16 cellular contexts compared by ENCODE assay signal in genomic region chr5:68320094-68320986, GRCh38.
DNase-seq lines count a peak whose midpoint lies in the region; ATAC-seq and TF ChIP-seq lines count a peak whose summit lies in the region.
"Had no signal": no experiment of that assay in that cellular context is flagged by ENCODE, and none has a peak within 500 bp of the region (broad histone marks: within the 10 kb centered on the region; RNA-seq: fewer than 3 reads in every experiment).

No MANE protein-coding gene starts in this region.

- dilution Hi-C loops in IMR-90 (cut with HindIII; ENCODE audit: low sequenced_read_pairs, unreplicated experiment) = no loop called here

- no peaks in the 10 kb centered on the region; the same call in 1 of the 2 replicates for H3K9me3 ChIP-seq in IMR-90 (ENCODE audit: control insufficient read depth, insufficient read depth, low read length)
- H3K9me3 ChIP-seq in colonic mucosa = no peaks in the 10 kb centered on the region
- H3K9me3 ChIP-seq in mesodermal cell (ENCODE audit: control insufficient read depth, low read length) = no peaks in the 10 kb centered on the region
- H3K9me3 ChIP-seq: SJCRH30, vagina had no signal

- no peak overlapping the region for H3K9ac ChIP-seq in IMR-90 (ENCODE audit: low read depth, low read length)
- no peak overlapping the region for H3K9ac ChIP-seq in colonic mucosa (ENCODE audit: low read depth in 2 of 2, low read length in 2 of 2)

- peak overlapping the region; percentile 3; the same call in 1 of the 2 replicates for H2AK5ac ChIP-seq in IMR-90 (ENCODE audit: low read depth, low read length)

- H3K27ac ChIP-seq in IMR-90 (ENCODE audit: insufficient read depth, low read length) (no peak overlapping the region), colonic mucosa (peak overlapping the region; percentile 36), mesodermal cell (ENCODE audit: low read depth, low read length, severe bottlenecking) (peak overlapping the region; percentile 3)
- H3K27ac ChIP-seq: SJCRH30, vagina had no signal

- H2BK5ac ChIP-seq in IMR-90 (ENCODE audit: low read depth, low read length, poor library complexity, severe bottlenecking) = no peak overlapping the region

- ATAC-seq in IMR-90 (ENCODE audit: low read depth) = peak; percentile 35

- TF ChIP-seq POLR2A in IMR-90 (IDR thresholded peaks at IDR 0.05; ENCODE audit: low read depth, low read length) = no peak

- H3K79me1 ChIP-seq in IMR-90 (ENCODE audit: low read depth in 1 of 2, low read length in 2 of 2) = no peaks in the 10 kb centered on the region

- peaks cover 3% of the 10 kb centered on the region for H3K9me1 ChIP-seq in IMR-90 (ENCODE audit: insufficient read depth, low read length)

- H2AK9ac ChIP-seq in IMR-90 (replicated peaks; ENCODE audit: low read depth, low read length, poor library complexity) = no peak overlapping the region

- no peak overlapping the region for H4K5ac ChIP-seq in IMR-90 (ENCODE audit: low read depth, low read length)

- no TSS peak for BruUV-seq in IMR-90 (replicated peaks; lab: Mats Ljungman, UMichigan)

- POLR2A ChIA-PET in IMR-90 (lab: Charles Lee; ENCODE audit: unreplicated experiment) = no interaction called here

- in situ Hi-C loops in ACHN (cut with HindIII; ENCODE audit: low pct_ligation_motif_present, low pct_unique_long_range_greater_than_20kb, low sequenced_read_pairs) = no loop called here
- in situ Hi-C loops in IMR-90 (cut with MboI; ENCODE audit: low sequenced_read_pairs) = no loop called here

- no peak for TF ChIP-seq RAD21 in IMR-90 (IDR thresholded peaks at IDR 0.05; ENCODE audit: low read length)

- H2BK15ac ChIP-seq in IMR-90 (ENCODE audit: low read depth, low read length) = peak overlapping the region; percentile 27; the same call in 1 of the 3 replicates

- H3K56ac ChIP-seq in IMR-90 (ENCODE audit: extremely low read depth, insufficient read depth, low read length) = no peak overlapping the region

- no peak overlapping the region for H3K4me3 ChIP-seq in IMR-90 (ENCODE audit: insufficient read depth, low read depth, low read length)
- no peak overlapping the region for H3K4me3 ChIP-seq in colonic mucosa
- no peak overlapping the region for H3K4me3 ChIP-seq in mesodermal cell (ENCODE audit: extremely low read depth, insufficient read depth, low read length, poor library complexity, severe bottlenecking)
- H3K4me3 ChIP-seq: SJCRH30, vagina had no signal

- 83% methylated on average over 1 of the region's 6 CpGs; no CpG with 5 or more reads in 1 of the 2 experiments for WGBS in IMR-90 (ENCODE audit: extremely low coverage in 2 of 2, insufficient read length in 1 of 2), 2 experiments
- 88 to 97% methylated on average over 2 to 4 of the region's 6 CpGs for WGBS in mesodermal cell (ENCODE audit: insufficient coverage in 2 of 2), 2 experiments

- no peak overlapping the region; the same call in 1 of the 2 replicates for H3K4ac ChIP-seq in IMR-90 (ENCODE audit: low read depth, low read length)

- no peak overlapping the region for H2AFZ ChIP-seq in IMR-90 (replicated peaks; ENCODE audit: low read length, poor library complexity)

- H3K4me2 ChIP-seq in IMR-90 (ENCODE audit: low read depth, low read length) = no peak overlapping the region

- peak overlapping the region; percentile 2; the same call in 1 of the 2 replicates for H3K14ac ChIP-seq in IMR-90 (replicated peaks; ENCODE audit: low read depth, low read length)

- H3K36me3 ChIP-seq in IMR-90 (ENCODE audit: control insufficient read depth, insufficient read depth, low read length) = no peaks in the 10 kb centered on the region
- H3K36me3 ChIP-seq in colonic mucosa = no peaks in the 10 kb centered on the region
- no peaks in the 10 kb centered on the region for H3K36me3 ChIP-seq in mesodermal cell (ENCODE audit: control insufficient read depth, insufficient read depth, low read length)
- H3K36me3 ChIP-seq: SJCRH30, vagina had no signal

- H2BK20ac ChIP-seq in IMR-90 (ENCODE audit: low read depth, low read length) = peak overlapping the region; percentile 34; the same call in 1 of the 2 replicates

- CTCF ChIA-PET in IMR-90 (lab: Yijun Ruan, JAX) = interaction anchor here (0.9 to 1.7 kb wide), 2 partner anchors 10 to 34 kb away, joined by 3 to 7 read pairs; no protein-coding TSS in a partner anchor

- H3K23ac ChIP-seq in IMR-90 (ENCODE audit: low read depth, low read length) = no peak overlapping the region

- peak; percentile 75 for DNase-seq in ACHN
- DNase-seq in IMR-90 = no peak
- peak; percentile 68 for DNase-seq in colonic mucosa
- no peak for DNase-seq in GM20000 (ENCODE audit: low spot score)
- DNase-seq in GDM1 (lab: John Stamatoyannopoulos, UW) = no peak
- DNase-seq in activated CD4-positive, alpha-beta T cell treated with anti-CD3 and anti-CD28 coated beads for 1 hour = no peak
- DNase-seq in stimulated activated CD4-positive, alpha-beta T cell treated with anti-CD3 and anti-CD28 coated beads, Interleukin-2, amount 100 ng/mL, for 48 hours = no peak
- DNase-seq: activated CD4-positive, alpha-beta memory T cell treated with anti-CD3 and anti-CD28 coated beads for 36 hours; anterior cingulate cortex; glutamatergic neuron; KG1; NCI-H1417 treated with DMSO at 0.1 percent for 48 hours; SJCRH30; T-helper 9 cell had no signal

- TF ChIP-seq CTCF in IMR-90 (conservative IDR thresholded peaks at IDR 0.05; ENCODE audit: low read depth, low read length) = no peak
- TF ChIP-seq CTCF in colonic mucosa (IDR thresholded peaks at IDR 0.05) = no peak
- TF ChIP-seq CTCF in GM20000 (IDR thresholded peaks at IDR 0.05; ENCODE audit: extremely low read depth, missing control alignments) = no peak

- H4K8ac ChIP-seq in IMR-90 (ENCODE audit: low read depth in 2 of 2, low read length in 2 of 2) = no peak overlapping the region

- H3K4me1 ChIP-seq in IMR-90 (ENCODE audit: control insufficient read depth, insufficient read depth, low read length) (peaks cover 5% of the 10 kb centered on the region; the same call in 1 of the 2 replicates), colonic mucosa (no peaks in the 10 kb centered on the region), mesodermal cell (ENCODE audit: control insufficient read depth, insufficient read depth, low read length, poor library complexity, severe bottlenecking) (peaks cover 8% of the 10 kb centered on the region)
- H3K4me1 ChIP-seq: SJCRH30 had no signal

- 0 out of 2 replicates have a peak overlapping the region, but pooled peaks have one; percentile 5 for H2BK120ac ChIP-seq in IMR-90 (ENCODE audit: low read depth, low read length)

- H4K20me1 ChIP-seq in IMR-90 (ENCODE audit: insufficient read depth, low read length) = no peaks in the 10 kb centered on the region

- no peak overlapping the region for H3K18ac ChIP-seq in IMR-90 (ENCODE audit: low read depth, low read length)

- intact Hi-C loops in IMR-90 (cut with micrococcal nuclease) = no loop called here
- intact Hi-C loops in colonic mucosa (cut with DNase I) = no loop called here

- H3K27me3 ChIP-seq in IMR-90 (ENCODE audit: control insufficient read depth, insufficient read depth, low read length) (no peaks in the 10 kb centered on the region), colonic mucosa (no peaks in the 10 kb centered on the region)
- H3K27me3 ChIP-seq: SJCRH30, vagina had no signal

- 0 out of 2 replicates have a peak overlapping the region, but pooled peaks have one; percentile 1 for H4K91ac ChIP-seq in IMR-90 (ENCODE audit: insufficient read depth, low read depth, low read length)

TF ChIP-seq in IMR-90, 13 proteins besides CTCF, POLR2A, EP300 and RAD21:
- no peak for TF ChIP-seq USF2 (IDR thresholded peaks at IDR 0.05; ENCODE audit: low read depth, low read length)
- TF ChIP-seq SMC3 (IDR thresholded peaks at IDR 0.05; ENCODE audit: low read depth, low read length) = no peak
- no peak for TF ChIP-seq ELK1 (IDR thresholded peaks at IDR 0.05; ENCODE audit: borderline replicate concordance, low read depth, low read length)
- TF ChIP-seq MXI1 (IDR thresholded peaks at IDR 0.05; ENCODE audit: borderline replicate concordance, low read depth, low read length) = no peak
- TF ChIP-seq RCOR1 (IDR thresholded peaks at IDR 0.05; ENCODE audit: insufficient replicate concordance, low read length) = no peak
- TF ChIP-seq FOS (IDR thresholded peaks at IDR 0.05; ENCODE audit: low read depth, low read length) = no peak
- TF ChIP-seq MAFK (IDR thresholded peaks at IDR 0.05; ENCODE audit: low read depth, low read length) = no peak
- TF ChIP-seq RFX5 (IDR thresholded peaks at IDR 0.05; ENCODE audit: low read depth, low read length) = no peak
- TF ChIP-seq CEBPB (IDR thresholded peaks at IDR 0.05; ENCODE audit: low read depth, low read length) = no peak
- no peak for TF ChIP-seq CHD1 (IDR thresholded peaks at IDR 0.05; ENCODE audit: low read depth, low read length)
- TF ChIP-seq MAZ (IDR thresholded peaks at IDR 0.05; ENCODE audit: borderline replicate concordance, low read depth, low read length) = no peak
- TF ChIP-seq NFE2L2 (IDR thresholded peaks at IDR 0.05; ENCODE audit: low read depth, low read length) = no peak
- no peak for TF ChIP-seq BHLHE40 (IDR thresholded peaks at IDR 0.05; ENCODE audit: low read depth, low read length)

Comparison
In these comparisons a context has a peak if more than half of its experiments do, and no peak if none do; other contexts are left out.
1. DNase-seq: peak in ACHN (single experiment) and colonic mucosa (single experiment); none in IMR-90 (single experiment), GM20000 (single experiment), GDM1 (single experiment), activated CD4-positive, alpha-beta T cell treated with anti-CD3 and anti-CD28 coated beads for 1 hour (single experiment) and stimulated activated CD4-positive, alpha-beta T cell treated with anti-CD3 and anti-CD28 coated beads, Interleukin-2, amount 100 ng/mL, for 48 hours (0 of 2).